ENCODE assay signal across 18 cellular contexts in the genomic region with DNA sequence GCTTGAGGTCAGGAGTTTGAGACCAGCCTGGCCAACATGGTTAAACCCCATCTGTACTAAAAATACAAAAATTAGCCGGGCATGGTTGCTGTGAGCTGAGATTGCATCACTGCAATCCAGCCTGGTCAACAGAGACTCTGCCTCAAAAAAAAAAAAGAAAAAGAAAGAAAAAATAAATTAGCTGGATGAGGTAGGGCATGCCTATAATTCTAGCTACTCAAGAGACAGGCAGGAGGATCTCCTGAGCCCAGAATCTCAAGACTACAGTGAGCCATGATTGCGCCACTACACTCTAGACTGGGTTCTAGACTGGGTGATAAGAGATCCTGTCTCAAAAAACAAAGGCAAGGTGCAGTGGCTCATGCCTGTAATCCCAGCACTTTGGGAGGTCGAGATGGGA. TPM values are rescaled to one million over a fixed set of nuclear protein-coding genes. Genes with fewer than 3 reads are reported as not detected.
A peak's percentile ranks its signal among the peaks of the same experiment; 100 is the strongest.
DNase-seq lines count a peak whose midpoint lies in the region; ATAC-seq and TF ChIP-seq lines count a peak whose summit lies in the region.
"Had no signal": no experiment of that assay in that cellular context is flagged by ENCODE, and none has a peak within 500 bp of the region (broad histone marks: within the 10 kb centered on the region; RNA-seq: fewer than 3 reads in every experiment).

No MANE protein-coding gene starts in this region.

- H3K27me3 ChIP-seq in adipocyte (replicated peaks; ENCODE audit: control insufficient read depth, insufficient read depth, low read length) = no peaks in the 10 kb centered on the region
- H3K27me3 ChIP-seq: cardiac muscle cell, suprapubic skin had no signal

- no peaks in the 10 kb centered on the region for H3K36me3 Mint-ChIP-seq in natural killer cell
- no peaks in the 10 kb centered on the region for H3K36me3 Mint-ChIP-seq in natural killer cell treated with Interleukin-12 subunit alpha and Interleukin-12 subunit beta and Interleukin-15 and Interleukin-18, amount 100 ng/mL, for 72 hours
- peaks cover 53% of the 10 kb centered on the region for H3K36me3 Mint-ChIP-seq in activated CD8-positive, alpha-beta T cell treated with anti-CD3 and anti-CD28 coated beads, Interleukin-2, amount 10 ng/mL, durations not matched to agents 7 days and 5 days (ENCODE audit: low read depth)

- H3K36me3 ChIP-seq in adipocyte (ENCODE audit: control insufficient read depth, insufficient read depth, low read length, severe bottlenecking) = peaks cover 14% of the 10 kb centered on the region

- no peaks in the 10 kb centered on the region for H3K27me3 Mint-ChIP-seq in natural killer cell (ENCODE audit: low read depth in 2 of 2)
- no peaks in the 10 kb centered on the region for H3K27me3 Mint-ChIP-seq in natural killer cell treated with Interleukin-12 subunit alpha and Interleukin-12 subunit beta and Interleukin-15 and Interleukin-18, amount 100 ng/mL, for 72 hours
- H3K27me3 Mint-ChIP-seq in activated CD8-positive, alpha-beta T cell treated with anti-CD3 and anti-CD28 coated beads, Interleukin-2, amount 10 ng/mL, durations not matched to agents 7 days and 5 days (ENCODE audit: low read depth) = no peaks in the 10 kb centered on the region
- H3K27me3 Mint-ChIP-seq: activated CD4-positive, alpha-beta memory T cell treated with anti-CD3 and anti-CD28 coated beads for 36 hours; T-cell had no signal

- intact Hi-C loops in natural killer cell (cut with micrococcal nuclease) = no loop called here

- H3K9me3 ChIP-seq in adipocyte (ENCODE audit: control insufficient read depth, low read length) = no peaks in the 10 kb centered on the region
- H3K9me3 ChIP-seq: suprapubic skin had no signal

- peak overlapping the region; percentile 2 for H3K4me3 Mint-ChIP-seq in natural killer cell
- no peak overlapping the region for H3K4me3 Mint-ChIP-seq in natural killer cell treated with Interleukin-12 subunit alpha and Interleukin-12 subunit beta and Interleukin-15 and Interleukin-18, amount 100 ng/mL, for 72 hours
- no peak overlapping the region for H3K4me3 Mint-ChIP-seq in activated CD8-positive, alpha-beta T cell treated with anti-CD3 and anti-CD28 coated beads, Interleukin-2, amount 10 ng/mL, durations not matched to agents 7 days and 5 days
- H3K4me3 Mint-ChIP-seq: activated CD4-positive, alpha-beta memory T cell treated with anti-CD3 and anti-CD28 coated beads for 36 hours had no signal

- POLR2A ChIA-PET in activated CD8-positive, alpha-beta T cell treated with anti-CD3 and anti-CD28 coated beads, Interleukin-2, amount 10 ng/mL, durations not matched to agents 7 days and 5 days (lab: Charles Lee) = no interaction called here

- no peaks in the 10 kb centered on the region for H3K9me3 Mint-ChIP-seq in natural killer cell
- H3K9me3 Mint-ChIP-seq in natural killer cell treated with Interleukin-12 subunit alpha and Interleukin-12 subunit beta and Interleukin-15 and Interleukin-18, amount 100 ng/mL, for 72 hours = no peaks in the 10 kb centered on the region
- H3K9me3 Mint-ChIP-seq in activated CD8-positive, alpha-beta T cell treated with anti-CD3 and anti-CD28 coated beads, Interleukin-2, amount 10 ng/mL, durations not matched to agents 7 days and 5 days (ENCODE audit: insufficient read depth) = no peaks in the 10 kb centered on the region
- H3K9me3 Mint-ChIP-seq: activated CD4-positive, alpha-beta memory T cell treated with anti-CD3 and anti-CD28 coated beads for 36 hours; T-cell had no signal

- peak overlapping the region in 1 of 2 donors; percentile 74 for H3K27ac Mint-ChIP-seq in natural killer cell
- H3K27ac Mint-ChIP-seq in natural killer cell treated with Interleukin-12 subunit alpha and Interleukin-12 subunit beta and Interleukin-15 and Interleukin-18, amount 100 ng/mL, for 72 hours = no peak overlapping the region
- no peak overlapping the region for H3K27ac Mint-ChIP-seq in activated CD8-positive, alpha-beta T cell treated with anti-CD3 and anti-CD28 coated beads, Interleukin-2, amount 10 ng/mL, durations not matched to agents 7 days and 5 days

- H3K4me3 ChIP-seq in adipocyte (ENCODE audit: low read length) = no peak overlapping the region
- H3K4me3 ChIP-seq: cardiac muscle cell, suprapubic skin had no signal

- TF ChIP-seq CTCF in natural killer cell (IDR thresholded peaks at IDR 0.05) = no peak

- ATAC-seq in natural killer cell (no peak), GM18868 (IDR thresholded peaks at IDR 0.05; ENCODE audit: unreplicated experiment) (no peak)
- ATAC-seq in natural killer cell treated with Interleukin-12 subunit alpha and Interleukin-12 subunit beta and Interleukin-15 and Interleukin-18, amount 100 ng/mL, for 72 hours = no peak
- ATAC-seq in activated CD8-positive, alpha-beta T cell treated with anti-CD3 and anti-CD28 coated beads, Interleukin-2, amount 10 ng/mL, durations not matched to agents 7 days and 5 days = no peak

- H3K4me1 Mint-ChIP-seq in natural killer cell = peaks cover 63 to 74% of the 10 kb centered on the region in 2 donors
- peaks cover 52 to 56% of the 10 kb centered on the region in 2 donors for H3K4me1 Mint-ChIP-seq in natural killer cell treated with Interleukin-12 subunit alpha and Interleukin-12 subunit beta and Interleukin-15 and Interleukin-18, amount 100 ng/mL, for 72 hours (ENCODE audit: low read depth in 2 of 2)
- peaks cover 56% of the 10 kb centered on the region for H3K4me1 Mint-ChIP-seq in activated CD8-positive, alpha-beta T cell treated with anti-CD3 and anti-CD28 coated beads, Interleukin-2, amount 10 ng/mL, durations not matched to agents 7 days and 5 days (ENCODE audit: low read depth)

- H3K9ac ChIP-seq in adipocyte (ENCODE audit: low read length) = no peak overlapping the region

- CTCF ChIA-PET in activated CD8-positive, alpha-beta T cell treated with anti-CD3 and anti-CD28 coated beads, Interleukin-2, amount 10 ng/mL, durations not matched to agents 7 days and 5 days (lab: Charles Lee) = interaction anchor here (0.8 kb wide), 1 partner anchor 44 kb away, joined by 3 read pairs; no protein-coding TSS in a partner anchor

- DNase-seq in natural killer cell (no peak), adipocyte (ENCODE audit: low read depth) (peak; percentile 68), iris pigment epithelial cell (ENCODE audit: low read depth) (peak; percentile 74), NK-92 (lab: John Stamatoyannopoulos, UW; ENCODE audit: unreplicated experiment) (no peak)
- no peak for DNase-seq in natural killer cell treated with Interleukin-12 subunit alpha and Interleukin-12 subunit beta and Interleukin-15 and Interleukin-18, amount 100 ng/mL, for 72 hours (ENCODE audit: low spot score)
- no peak for DNase-seq in effector CD8-positive, alpha-beta T cell (lab: John Stamatoyannopoulos, UW)
- DNase-seq in activated CD8-positive, alpha-beta T cell treated with anti-CD3 and anti-CD28 coated beads, Interleukin-2, amount 10 ng/mL, durations not matched to agents 7 days and 5 days = no peak
- DNase-seq: activated CD4-positive, alpha-beta memory T cell treated with anti-CD3 and anti-CD28 coated beads for 36 hours; hypothalamus; KG1; NCI-H1417; NCI-H2171 treated with DMSO at 0.1 percent for 48 hours; nucleus accumbens; stimulated activated CD4-positive, alpha-beta T cell treated with anti-CD3 and anti-CD28 coated beads, Interleukin-4, amount 100 ng/mL, for 1 hour; T-cell had no signal

- H3K4me1 ChIP-seq in adipocyte (ENCODE audit: control insufficient read depth, insufficient read depth, low read length) = peaks cover 45% of the 10 kb centered on the region

RNA-seq across cellular contexts. Expression of a gene that starts 16.9 kb away (rescaled TPM):
- total RNA-seq in natural killer cell = 100 to 1,000 TPM; 168 to 216 (median 180) TPM
- total RNA-seq in natural killer cell treated with Interleukin-12 subunit alpha and Interleukin-12 subunit beta and Interleukin-15 and Interleukin-18, amount 100 ng/mL, for 72 hours = 100 to 1,000 TPM; 136 to 138 TPM
- 100 to 1,000 TPM; 121 to 129 TPM for total RNA-seq in activated CD8-positive, alpha-beta T cell treated with anti-CD3 and anti-CD28 coated beads, Interleukin-2, amount 10 ng/mL, durations not matched to agents 7 days and 5 days

Comparison
In these comparisons a context has a peak if more than half of its experiments do, and no peak if none do; other contexts are left out.
1. DNase-seq: peak in adipocyte (single experiment) and iris pigment epithelial cell (single experiment); none in natural killer cell (single experiment), natural killer cell treated with Interleukin-12 subunit alpha and Interleukin-12 subunit beta and Interleukin-15 and Interleukin-18, amount 100 ng/mL, for 72 hours (single experiment), NK-92 (single experiment), effector CD8-positive, alpha-beta T cell (single experiment) and activated CD8-positive, alpha-beta T cell treated with anti-CD3 and anti-CD28 coated beads, Interleukin-2, amount 10 ng/mL, durations not matched to agents 7 days and 5 days (single experiment).